In the genomic region with DNA sequence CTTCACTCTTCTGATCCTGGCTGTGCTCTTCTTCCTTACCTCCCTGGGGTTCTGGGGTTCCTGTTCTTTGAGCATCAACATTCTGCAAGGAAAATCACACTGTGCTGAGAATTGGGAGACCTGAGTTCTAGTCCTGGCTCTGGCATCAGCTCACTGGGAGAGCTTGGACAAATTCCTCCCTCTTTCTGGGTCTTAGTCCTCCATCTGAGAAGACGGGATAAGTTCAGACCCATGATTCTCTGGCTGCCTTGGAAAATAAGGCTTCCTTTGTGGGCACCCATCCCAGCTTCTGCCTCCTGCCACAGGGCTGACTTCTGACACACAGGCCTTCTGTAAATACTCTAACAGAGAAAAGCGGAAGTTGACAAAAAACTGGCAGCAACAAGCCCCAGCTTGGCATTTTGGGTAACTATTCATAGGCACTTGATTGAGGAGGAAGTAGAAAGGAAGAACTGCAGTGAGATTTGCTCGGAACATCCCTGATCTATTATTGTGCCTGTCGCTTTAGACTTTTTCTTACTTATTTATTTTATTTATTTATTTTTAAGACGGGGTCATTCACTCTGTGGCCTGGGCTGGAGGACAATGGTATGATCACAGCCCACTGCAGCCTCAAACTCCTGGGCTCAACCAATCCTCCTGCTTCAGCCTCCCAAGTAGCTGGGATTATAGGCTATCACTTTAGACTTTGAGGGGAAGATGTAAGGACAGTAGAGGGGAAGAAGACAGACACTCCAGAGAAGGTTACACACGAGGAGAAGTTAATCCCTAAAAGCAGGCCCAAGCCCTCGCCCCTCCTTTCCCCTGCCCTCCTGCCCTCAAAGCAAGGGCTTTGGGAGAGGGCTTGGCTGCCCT, we compare ENCODE assay signal across 8 cellular contexts. TPM values are rescaled to one million over a fixed set of nuclear protein-coding genes. Genes with fewer than 3 reads are reported as not detected.
DNase-seq lines count a peak whose midpoint lies in the region; ATAC-seq and TF ChIP-seq lines count a peak whose summit lies in the region.

No MANE protein-coding gene starts in this region.

- WGBS in esophagus muscularis mucosa: 45% methylated on average over 7 of the region's 7 CpGs

- TF ChIP-seq EP300 in esophagus muscularis mucosa (IDR thresholded peaks at IDR 0.05): no peak

- ATAC-seq in GM19043 (IDR thresholded peaks at IDR 0.05; ENCODE audit: low read depth, unreplicated experiment): peak; percentile 60

- POLR2A ChIA-PET in activated CD4-positive, alpha-beta T cell treated with anti-CD3 and anti-CD28 coated beads, Interleukin-2, amount 10 ng/mL, durations not matched to agents 7 days and 5 days (lab: Charles Lee): interaction anchor here (1.3 kb wide), 2 partner anchors 10 to 29 kb away, joined by 6 to 9 read pairs; no protein-coding TSS in a partner anchor
- POLR2A ChIA-PET in Caco-2 (lab: Charles Lee): no interaction called here

- no peaks in the 10 kb centered on the region for H3K9me3 Mint-ChIP-seq in activated CD4-positive, alpha-beta T cell treated with anti-CD3 and anti-CD28 coated beads, Interleukin-2, amount 10 ng/mL, durations not matched to agents 7 days and 5 days
- no peaks in the 10 kb centered on the region for H3K9me3 Mint-ChIP-seq in nephron
- no peaks in the 10 kb centered on the region for H3K9me3 Mint-ChIP-seq in Caco-2 (ENCODE audit: unreplicated experiment)

- peak overlapping the region; percentile 95 for H3K27ac Mint-ChIP-seq in activated CD4-positive, alpha-beta T cell treated with anti-CD3 and anti-CD28 coated beads, Interleukin-2, amount 10 ng/mL, durations not matched to agents 7 days and 5 days
- H3K27ac Mint-ChIP-seq in nephron: peak overlapping the region; percentile 64 to 76 (median 68)
- no peak overlapping the region for H3K27ac Mint-ChIP-seq in Caco-2 (ENCODE audit: unreplicated experiment)

- no peaks in the 10 kb centered on the region for H3K27me3 Mint-ChIP-seq in activated CD4-positive, alpha-beta T cell treated with anti-CD3 and anti-CD28 coated beads, Interleukin-2, amount 10 ng/mL, durations not matched to agents 7 days and 5 days
- H3K27me3 Mint-ChIP-seq in nephron (ENCODE audit: low read depth) (no peaks in the 10 kb centered on the region), Caco-2 (ENCODE audit: insufficient read depth, unreplicated experiment) (no peaks in the 10 kb centered on the region)

- TF ChIP-seq CTCF in esophagus muscularis mucosa (IDR thresholded peaks at IDR 0.05) (no peak), nephron (IDR thresholded peaks at IDR 0.05; ENCODE audit: unreplicated experiment in 3 of 3) (no peak), Caco-2 (IDR thresholded peaks at IDR 0.05; ENCODE audit: insufficient read depth in 1 of 2, low read depth in 1 of 2, low read length in 1 of 2, severe bottlenecking in 1 of 2, unreplicated experiment in 1 of 2) (no peak)

- H3K9me3 ChIP-seq in esophagus muscularis mucosa: no peaks in the 10 kb centered on the region
- H3K9me3 ChIP-seq in Caco-2: no peaks in the 10 kb centered on the region; the same call in 1 of the 2 replicates

- intact Hi-C loops in esophagus muscularis mucosa (cut with DNase I): no loop called here
- intact Hi-C loops in Caco-2 (cut with micrococcal nuclease; ENCODE audit: unreplicated experiment): no loop called here

- DNase-seq in AG20443 (ENCODE audit: low spot score): peak; percentile 67
- DNase-seq in KG1 (lab: John Stamatoyannopoulos, UW): peak; percentile 89
- peak; percentile 74 for DNase-seq in activated CD4-positive, alpha-beta T cell treated with anti-CD3 and anti-CD28 coated beads, Interleukin-2, amount 10 ng/mL, durations not matched to agents 7 days and 5 days
- no peak for DNase-seq in esophagus muscularis mucosa (ENCODE audit: extremely low spot score)
- DNase-seq in LoVo (ENCODE audit: low spot score): no peak
- DNase-seq in Caco-2: no peak

- CTCF ChIA-PET in activated CD4-positive, alpha-beta T cell treated with anti-CD3 and anti-CD28 coated beads, Interleukin-2, amount 10 ng/mL, durations not matched to agents 7 days and 5 days (lab: Charles Lee): interaction anchor here (0.6 to 3.3 kb wide), 11 partner anchors 9 to 183 kb away, joined by 3 to 15 read pairs (median 4); no protein-coding TSS in a partner anchor
- CTCF ChIA-PET in Caco-2 (lab: Charles Lee): no interaction called here

- H3K36me3 ChIP-seq in esophagus muscularis mucosa (no peaks in the 10 kb centered on the region), Caco-2 (ENCODE audit: control insufficient read depth, insufficient read depth, low read length) (no peaks in the 10 kb centered on the region; the same call in 1 of the 2 replicates)

- peaks cover 50% of the 10 kb centered on the region for H3K4me1 Mint-ChIP-seq in activated CD4-positive, alpha-beta T cell treated with anti-CD3 and anti-CD28 coated beads, Interleukin-2, amount 10 ng/mL, durations not matched to agents 7 days and 5 days
- H3K4me1 Mint-ChIP-seq in nephron (peaks cover 37% of the 10 kb centered on the region), Caco-2 (ENCODE audit: low read depth, unreplicated experiment) (peaks cover 13% of the 10 kb centered on the region)

- H3K36me3 Mint-ChIP-seq in activated CD4-positive, alpha-beta T cell treated with anti-CD3 and anti-CD28 coated beads, Interleukin-2, amount 10 ng/mL, durations not matched to agents 7 days and 5 days (ENCODE audit: low read depth): peaks cover 26% of the 10 kb centered on the region
- peaks cover 20% of the 10 kb centered on the region for H3K36me3 Mint-ChIP-seq in nephron (ENCODE audit: low read depth)
- H3K36me3 Mint-ChIP-seq in Caco-2 (ENCODE audit: insufficient read depth, unreplicated experiment): peaks cover under 1% of the 10 kb centered on the region

- peak overlapping the region; percentile 71 for H3K4me3 Mint-ChIP-seq in activated CD4-positive, alpha-beta T cell treated with anti-CD3 and anti-CD28 coated beads, Interleukin-2, amount 10 ng/mL, durations not matched to agents 7 days and 5 days
- H3K4me3 Mint-ChIP-seq in nephron (no peak overlapping the region), Caco-2 (ENCODE audit: unreplicated experiment) (no peak overlapping the region)

- H3K27ac ChIP-seq in esophagus muscularis mucosa (replicated peaks in 1 of 4): peak overlapping the region; percentile 71 to 82 (median 78)

- no TSS peak for BruUV-seq in Caco-2 (replicated peaks; lab: Mats Ljungman, UMichigan)

- H3K4me3 ChIP-seq in esophagus muscularis mucosa (peak overlapping the region in 2 of 4 donors; percentile 2 to 4), Caco-2 (ENCODE audit: low read depth, low read length) (no peak overlapping the region)

- TF ChIP-seq POLR2A in esophagus muscularis mucosa (IDR thresholded peaks at IDR 0.05; ENCODE audit: low read depth): no peak

- no peaks in the 10 kb centered on the region for H3K27me3 ChIP-seq in esophagus muscularis mucosa
- H3K27me3 ChIP-seq in Caco-2 (replicated peaks; ENCODE audit: control insufficient read depth, insufficient read depth, low read length): no peaks in the 10 kb centered on the region

- peaks cover 15 to 34% (median 27%) of the 10 kb centered on the region in 4 donors for H3K4me1 ChIP-seq in esophagus muscularis mucosa
- H3K4me1 ChIP-seq in Caco-2: no peaks in the 10 kb centered on the region

RNA-seq across cellular contexts. Expression of gene PCBP1, which starts 7.9 kb away (rescaled TPM):
- 100 to 1,000 TPM; 527 to 544 TPM for total RNA-seq in activated CD4-positive, alpha-beta T cell treated with anti-CD3 and anti-CD28 coated beads, Interleukin-2, amount 10 ng/mL, durations not matched to agents 7 days and 5 days
- total RNA-seq in esophagus muscularis mucosa: 100 to 1,000 TPM; 156 to 220 (median 189) TPM
- total RNA-seq in Caco-2 (2022): 308 and 319 TPM in 2 replicates

Comparison
In these comparisons a context has a peak if more than half of its experiments do, and no peak if none do; other contexts are left out.
1. DNase-seq: peak in AG20443 (single experiment), KG1 (single experiment) and activated CD4-positive, alpha-beta T cell treated with anti-CD3 and anti-CD28 coated beads, Interleukin-2, amount 10 ng/mL, durations not matched to agents 7 days and 5 days (single experiment); none in esophagus muscularis mucosa (single experiment), LoVo (single experiment) and Caco-2 (0 of 2).